1 cellular context compared by ENCODE assay signal in the genomic region with DNA sequence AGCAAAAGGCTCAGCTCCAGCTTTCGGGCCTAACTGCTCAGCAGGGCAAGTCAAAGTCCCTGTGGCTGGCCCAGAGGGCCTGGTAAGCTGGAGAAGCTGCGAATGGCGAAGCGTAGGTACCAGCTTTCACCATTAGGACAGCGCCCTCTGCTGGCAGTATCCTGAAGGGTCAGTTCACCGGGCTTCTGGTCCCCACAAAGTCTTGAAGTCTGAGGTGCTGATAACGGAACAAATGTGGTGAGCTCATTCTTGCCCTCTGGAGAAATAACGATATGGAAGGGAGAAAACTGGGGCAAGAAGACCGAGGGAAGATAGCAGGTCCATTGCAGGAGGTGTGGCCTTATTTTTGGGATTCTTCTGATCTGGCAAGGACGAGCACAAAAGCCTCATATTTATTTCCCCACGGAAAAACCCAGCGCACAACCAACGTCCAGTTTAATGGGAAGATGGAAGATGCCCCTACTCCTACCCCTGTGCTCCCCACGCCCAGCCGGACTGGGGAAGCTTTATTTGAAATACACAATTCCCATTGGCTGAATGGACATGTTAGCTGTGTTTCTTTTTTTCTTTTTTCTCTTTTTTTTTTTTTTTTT.
A peak's percentile ranks its signal among the peaks of the same experiment; 100 is the strongest.
TF ChIP-seq lines count a peak whose summit lies in the region.

No MANE protein-coding gene starts in this region.

TF ChIP-seq in K562, 482 proteins besides CTCF, POLR2A, EP300 and RAD21 (continues in another document):
- TF ChIP-seq ZSCAN29 (IDR thresholded peaks at IDR 0.05) (no peak), SMARCA4 (IDR thresholded peaks at IDR 0.05) (0 out of 2 replicates have a peak, but pooled peaks have one; percentile 44), RFX1 (IDR thresholded peaks at IDR 0.05) (no peak), SRF (CRISPR knock-in tag; IDR thresholded peaks at IDR 0.05) (no peak), NFE2 (IDR thresholded peaks at IDR 0.05; ENCODE audit: low read depth) (no peak), ZNF316 (IDR thresholded peaks at IDR 0.05) (no peak), HEY1 (CRISPR knock-in tag; IDR thresholded peaks at IDR 0.05; ENCODE audit: borderline replicate concordance) (no peak), HDAC1 (IDR thresholded peaks at IDR 0.05) (no peak), SRSF3 (IDR thresholded peaks at IDR 0.05; ENCODE audit: insufficient read depth, low read length) (no peak), MAFK (IDR thresholded peaks at IDR 0.05; ENCODE audit: low read length) (no peak), MIER1 (IDR thresholded peaks at IDR 0.05; ENCODE audit: low read depth) (no peak), ZNF184 (CRISPR knock-in tag; IDR thresholded peaks at IDR 0.05) (no peak), ESRRA (IDR thresholded peaks at IDR 0.05; ENCODE audit: borderline replicate concordance, low read depth) (peak; percentile 39; the same call in 1 of the 2 replicates), ZNF12 (CRISPR knock-in tag; IDR thresholded peaks at IDR 0.05) (no peak), SETDB1 (IDR thresholded peaks at IDR 0.05; ENCODE audit: low read length) (no peak), FOXM1 (IDR thresholded peaks at IDR 0.05; ENCODE audit: low read depth) (peak; percentile 31; the same call in 1 of the 2 replicates), FOXM1 (CRISPR knock-in tag; IDR thresholded peaks at IDR 0.05; ENCODE audit: low read depth) (no peak), ZNF263 (CRISPR knock-in tag; IDR thresholded peaks at IDR 0.05; ENCODE audit: borderline replicate concordance) (peak; percentile 51; the same call in 1 of the 2 replicates), SAP30 (IDR thresholded peaks at IDR 0.05; ENCODE audit: borderline replicate concordance, insufficient read depth, low read depth, low read length, poor library complexity, severe bottlenecking) (no peak), ZNF121 (CRISPR knock-in tag; conservative IDR thresholded peaks at IDR 0.05) (no peak), RBM34 (IDR thresholded peaks at IDR 0.05; ENCODE audit: borderline replicate concordance, insufficient read depth, low read length) (no peak), ZNF134 (CRISPR knock-in tag; conservative IDR thresholded peaks at IDR 0.05) (peak; percentile 90), SMC3 (conservative IDR thresholded peaks at IDR 0.05; ENCODE audit: insufficient read depth, low read depth, low read length) (peak; percentile 94), ARNT (IDR thresholded peaks at IDR 0.05) (0 out of 4 replicates have a peak, but pooled peaks of 1 of the 2 experiments have one; percentile 36), ZSCAN32 (CRISPR knock-in tag; IDR thresholded peaks at IDR 0.05) (no peak), SRSF9 (IDR thresholded peaks at IDR 0.05; ENCODE audit: borderline replicate concordance, low read depth, low read length) (no peak), LEF1 (IDR thresholded peaks at IDR 0.05) (no peak), PTRF (tag; IDR thresholded peaks at IDR 0.05) (no peak), NR2F6 (CRISPR knock-in tag; IDR thresholded peaks at IDR 0.05) (no peak), POU5F1 (IDR thresholded peaks at IDR 0.05; ENCODE audit: borderline replicate concordance, low read depth, low read length, partially characterized antibody) (no peak), NR1H2 (CRISPR knock-in tag; IDR thresholded peaks at IDR 0.05) (no peak), MTF1 (CRISPR knock-in tag; IDR thresholded peaks at IDR 0.05; ENCODE audit: borderline replicate concordance) (no peak), CBX3 (IDR thresholded peaks at IDR 0.05; ENCODE audit: borderline replicate concordance in 1 of 2, low read length in 2 of 2) (peak in 1 of 2 experiments; percentile 67; a peak in 1 of 3 replicates), ZNF445 (CRISPR knock-in tag; IDR thresholded peaks at IDR 0.05; ENCODE audit: low read depth) (no peak), TFAM (CRISPR knock-in tag; conservative IDR thresholded peaks at IDR 0.05) (no peak), MAZ (CRISPR knock-in tag; conservative IDR thresholded peaks at IDR 0.05 in 1 of 2, IDR thresholded peaks at IDR 0.05 in 1 of 2) (peak; percentile 55 to 73; a peak in 3 of 4 replicates), ZNF830 (CRISPR knock-in tag; IDR thresholded peaks at IDR 0.05) (no peak), TBL1XR1 (IDR thresholded peaks at IDR 0.05; ENCODE audit: low read length in 2 of 2) (peak in 1 of 2 experiments; percentile 55; a peak in 2 of 4 replicates), MYC (IDR thresholded peaks at IDR 0.05; ENCODE audit: low read depth, low read length) (0 out of 2 replicates have a peak, but pooled peaks have one; percentile 28), MYC (CRISPR knock-in tag; IDR thresholded peaks at IDR 0.05; ENCODE audit: borderline replicate concordance, low read depth) (no peak), ZNF23 (CRISPR knock-in tag; IDR thresholded peaks at IDR 0.05) (no peak), RBM25 (IDR thresholded peaks at IDR 0.05; ENCODE audit: low read depth, low read length, severe bottlenecking) (no peak), HNRNPUL1 (IDR thresholded peaks at IDR 0.05; ENCODE audit: low read length) (0 out of 2 replicates have a peak, but pooled peaks have one; percentile 53)
- TF ChIP-seq, protein P1, sequence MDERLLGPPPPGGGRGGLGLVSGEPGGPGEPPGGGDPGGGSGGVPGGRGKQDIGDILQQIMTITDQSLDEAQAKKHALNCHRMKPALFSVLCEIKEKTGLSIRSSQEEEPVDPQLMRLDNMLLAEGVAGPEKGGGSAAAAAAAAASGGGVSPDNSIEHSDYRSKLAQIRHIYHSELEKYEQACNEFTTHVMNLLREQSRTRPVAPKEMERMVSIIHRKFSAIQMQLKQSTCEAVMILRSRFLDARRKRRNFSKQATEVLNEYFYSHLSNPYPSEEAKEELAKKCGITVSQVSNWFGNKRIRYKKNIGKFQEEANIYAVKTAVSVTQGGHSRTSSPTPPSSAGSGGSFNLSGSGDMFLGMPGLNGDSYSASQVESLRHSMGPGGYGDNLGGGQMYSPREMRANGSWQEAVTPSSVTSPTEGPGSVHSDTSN (CRISPR knock-in tag; IDR thresholded peaks at IDR 0.05; ENCODE audit: low read depth) = no peak
- TF ChIP-seq, protein P1 (tag; conservative IDR thresholded peaks at IDR 0.05; ENCODE audit: low read depth) = no peak
- TF ChIP-seq, protein P2, sequence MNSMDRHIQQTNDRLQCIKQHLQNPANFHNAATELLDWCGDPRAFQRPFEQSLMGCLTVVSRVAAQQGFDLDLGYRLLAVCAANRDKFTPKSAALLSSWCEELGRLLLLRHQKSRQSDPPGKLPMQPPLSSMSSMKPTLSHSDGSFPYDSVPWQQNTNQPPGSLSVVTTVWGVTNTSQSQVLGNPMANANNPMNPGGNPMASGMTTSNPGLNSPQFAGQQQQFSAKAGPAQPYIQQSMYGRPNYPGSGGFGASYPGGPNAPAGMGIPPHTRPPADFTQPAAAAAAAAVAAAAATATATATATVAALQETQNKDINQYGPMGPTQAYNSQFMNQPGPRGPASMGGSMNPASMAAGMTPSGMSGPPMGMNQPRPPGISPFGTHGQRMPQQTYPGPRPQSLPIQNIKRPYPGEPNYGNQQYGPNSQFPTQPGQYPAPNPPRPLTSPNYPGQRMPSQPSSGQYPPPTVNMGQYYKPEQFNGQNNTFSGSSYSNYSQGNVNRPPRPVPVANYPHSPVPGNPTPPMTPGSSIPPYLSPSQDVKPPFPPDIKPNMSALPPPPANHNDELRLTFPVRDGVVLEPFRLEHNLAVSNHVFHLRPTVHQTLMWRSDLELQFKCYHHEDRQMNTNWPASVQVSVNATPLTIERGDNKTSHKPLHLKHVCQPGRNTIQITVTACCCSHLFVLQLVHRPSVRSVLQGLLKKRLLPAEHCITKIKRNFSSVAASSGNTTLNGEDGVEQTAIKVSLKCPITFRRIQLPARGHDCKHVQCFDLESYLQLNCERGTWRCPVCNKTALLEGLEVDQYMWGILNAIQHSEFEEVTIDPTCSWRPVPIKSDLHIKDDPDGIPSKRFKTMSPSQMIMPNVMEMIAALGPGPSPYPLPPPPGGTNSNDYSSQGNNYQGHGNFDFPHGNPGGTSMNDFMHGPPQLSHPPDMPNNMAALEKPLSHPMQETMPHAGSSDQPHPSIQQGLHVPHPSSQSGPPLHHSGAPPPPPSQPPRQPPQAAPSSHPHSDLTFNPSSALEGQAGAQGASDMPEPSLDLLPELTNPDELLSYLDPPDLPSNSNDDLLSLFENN (IDR thresholded peaks at IDR 0.05; ENCODE audit: low read depth in 2 of 2, low read length in 2 of 2) = 0 out of 4 replicates have a peak, but pooled peaks of 1 of the 2 experiments have one; percentile 8
- TF ChIP-seq, protein P3, sequence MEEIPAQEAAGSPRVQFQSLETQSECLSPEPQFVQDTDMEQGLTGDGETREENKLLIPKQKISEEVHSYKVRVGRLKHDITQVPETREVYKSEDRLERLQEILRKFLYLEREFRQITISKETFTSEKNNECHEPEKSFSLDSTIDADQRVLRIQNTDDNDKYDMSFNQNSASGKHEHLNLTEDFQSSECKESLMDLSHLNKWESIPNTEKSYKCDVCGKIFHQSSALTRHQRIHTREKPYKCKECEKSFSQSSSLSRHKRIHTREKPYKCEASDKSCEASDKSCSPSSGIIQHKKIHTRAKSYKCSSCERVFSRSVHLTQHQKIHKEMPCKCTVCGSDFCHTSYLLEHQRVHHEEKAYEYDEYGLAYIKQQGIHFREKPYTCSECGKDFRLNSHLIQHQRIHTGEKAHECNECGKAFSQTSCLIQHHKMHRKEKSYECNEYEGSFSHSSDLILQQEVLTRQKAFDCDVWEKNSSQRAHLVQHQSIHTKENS (CRISPR knock-in tag; IDR thresholded peaks at IDR 0.05) = no peak
- TF ChIP-seq, protein P4, sequence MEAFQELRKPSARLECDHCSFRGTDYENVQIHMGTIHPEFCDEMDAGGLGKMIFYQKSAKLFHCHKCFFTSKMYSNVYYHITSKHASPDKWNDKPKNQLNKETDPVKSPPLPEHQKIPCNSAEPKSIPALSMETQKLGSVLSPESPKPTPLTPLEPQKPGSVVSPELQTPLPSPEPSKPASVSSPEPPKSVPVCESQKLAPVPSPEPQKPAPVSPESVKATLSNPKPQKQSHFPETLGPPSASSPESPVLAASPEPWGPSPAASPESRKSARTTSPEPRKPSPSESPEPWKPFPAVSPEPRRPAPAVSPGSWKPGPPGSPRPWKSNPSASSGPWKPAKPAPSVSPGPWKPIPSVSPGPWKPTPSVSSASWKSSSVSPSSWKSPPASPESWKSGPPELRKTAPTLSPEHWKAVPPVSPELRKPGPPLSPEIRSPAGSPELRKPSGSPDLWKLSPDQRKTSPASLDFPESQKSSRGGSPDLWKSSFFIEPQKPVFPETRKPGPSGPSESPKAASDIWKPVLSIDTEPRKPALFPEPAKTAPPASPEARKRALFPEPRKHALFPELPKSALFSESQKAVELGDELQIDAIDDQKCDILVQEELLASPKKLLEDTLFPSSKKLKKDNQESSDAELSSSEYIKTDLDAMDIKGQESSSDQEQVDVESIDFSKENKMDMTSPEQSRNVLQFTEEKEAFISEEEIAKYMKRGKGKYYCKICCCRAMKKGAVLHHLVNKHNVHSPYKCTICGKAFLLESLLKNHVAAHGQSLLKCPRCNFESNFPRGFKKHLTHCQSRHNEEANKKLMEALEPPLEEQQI (IDR thresholded peaks at IDR 0.05) = no peak
- TF ChIP-seq, protein P5, sequence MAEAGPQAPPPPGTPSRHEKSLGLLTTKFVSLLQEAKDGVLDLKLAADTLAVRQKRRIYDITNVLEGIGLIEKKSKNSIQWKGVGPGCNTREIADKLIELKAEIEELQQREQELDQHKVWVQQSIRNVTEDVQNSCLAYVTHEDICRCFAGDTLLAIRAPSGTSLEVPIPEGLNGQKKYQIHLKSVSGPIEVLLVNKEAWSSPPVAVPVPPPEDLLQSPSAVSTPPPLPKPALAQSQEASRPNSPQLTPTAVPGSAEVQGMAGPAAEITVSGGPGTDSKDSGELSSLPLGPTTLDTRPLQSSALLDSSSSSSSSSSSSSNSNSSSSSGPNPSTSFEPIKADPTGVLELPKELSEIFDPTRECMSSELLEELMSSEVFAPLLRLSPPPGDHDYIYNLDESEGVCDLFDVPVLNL (CRISPR knock-in tag; IDR thresholded peaks at IDR 0.05; ENCODE audit: low read depth) = no peak
- TF ChIP-seq, protein P6, sequence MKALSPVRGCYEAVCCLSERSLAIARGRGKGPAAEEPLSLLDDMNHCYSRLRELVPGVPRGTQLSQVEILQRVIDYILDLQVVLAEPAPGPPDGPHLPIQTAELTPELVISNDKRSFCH (CRISPR knock-in tag; IDR thresholded peaks at IDR 0.05) = no peak
- TF ChIP-seq, protein P6 (tag; IDR thresholded peaks at IDR 0.05) = no peak
- TF ChIP-seq, protein P7, sequence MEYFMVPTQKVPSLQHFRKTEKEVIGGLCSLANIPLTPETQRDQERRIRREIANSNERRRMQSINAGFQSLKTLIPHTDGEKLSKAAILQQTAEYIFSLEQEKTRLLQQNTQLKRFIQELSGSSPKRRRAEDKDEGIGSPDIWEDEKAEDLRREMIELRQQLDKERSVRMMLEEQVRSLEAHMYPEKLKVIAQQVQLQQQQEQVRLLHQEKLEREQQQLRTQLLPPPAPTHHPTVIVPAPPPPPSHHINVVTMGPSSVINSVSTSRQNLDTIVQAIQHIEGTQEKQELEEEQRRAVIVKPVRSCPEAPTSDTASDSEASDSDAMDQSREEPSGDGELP (CRISPR knock-in tag; IDR thresholded peaks at IDR 0.05; ENCODE audit: borderline replicate concordance) = peak; percentile 59; the same call in 1 of the 2 replicates
- TF ChIP-seq, protein P8, sequence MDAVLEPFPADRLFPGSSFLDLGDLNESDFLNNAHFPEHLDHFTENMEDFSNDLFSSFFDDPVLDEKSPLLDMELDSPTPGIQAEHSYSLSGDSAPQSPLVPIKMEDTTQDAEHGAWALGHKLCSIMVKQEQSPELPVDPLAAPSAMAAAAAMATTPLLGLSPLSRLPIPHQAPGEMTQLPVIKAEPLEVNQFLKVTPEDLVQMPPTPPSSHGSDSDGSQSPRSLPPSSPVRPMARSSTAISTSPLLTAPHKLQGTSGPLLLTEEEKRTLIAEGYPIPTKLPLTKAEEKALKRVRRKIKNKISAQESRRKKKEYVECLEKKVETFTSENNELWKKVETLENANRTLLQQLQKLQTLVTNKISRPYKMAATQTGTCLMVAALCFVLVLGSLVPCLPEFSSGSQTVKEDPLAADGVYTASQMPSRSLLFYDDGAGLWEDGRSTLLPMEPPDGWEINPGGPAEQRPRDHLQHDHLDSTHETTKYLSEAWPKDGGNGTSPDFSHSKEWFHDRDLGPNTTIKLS (IDR thresholded peaks at IDR 0.05; ENCODE audit: borderline replicate concordance, low read depth) = no peak
- TF ChIP-seq, protein P9, sequence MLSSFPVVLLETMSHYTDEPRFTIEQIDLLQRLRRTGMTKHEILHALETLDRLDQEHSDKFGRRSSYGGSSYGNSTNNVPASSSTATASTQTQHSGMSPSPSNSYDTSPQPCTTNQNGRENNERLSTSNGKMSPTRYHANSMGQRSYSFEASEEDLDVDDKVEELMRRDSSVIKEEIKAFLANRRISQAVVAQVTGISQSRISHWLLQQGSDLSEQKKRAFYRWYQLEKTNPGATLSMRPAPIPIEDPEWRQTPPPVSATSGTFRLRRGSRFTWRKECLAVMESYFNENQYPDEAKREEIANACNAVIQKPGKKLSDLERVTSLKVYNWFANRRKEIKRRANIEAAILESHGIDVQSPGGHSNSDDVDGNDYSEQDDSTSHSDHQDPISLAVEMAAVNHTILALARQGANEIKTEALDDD (IDR thresholded peaks at IDR 0.05) = no peak
